Comparison of ENCODE assay signal across 1 cellular context in genomic region chr2:181004647-181005325, GRCh38.
TF ChIP-seq lines count a peak whose summit lies in the region.

No MANE protein-coding gene starts in this region.

TF ChIP-seq in K562, 482 proteins besides CTCF, POLR2A, EP300 and RAD21 (continued from another document):
- TF ChIP-seq, protein P1, sequence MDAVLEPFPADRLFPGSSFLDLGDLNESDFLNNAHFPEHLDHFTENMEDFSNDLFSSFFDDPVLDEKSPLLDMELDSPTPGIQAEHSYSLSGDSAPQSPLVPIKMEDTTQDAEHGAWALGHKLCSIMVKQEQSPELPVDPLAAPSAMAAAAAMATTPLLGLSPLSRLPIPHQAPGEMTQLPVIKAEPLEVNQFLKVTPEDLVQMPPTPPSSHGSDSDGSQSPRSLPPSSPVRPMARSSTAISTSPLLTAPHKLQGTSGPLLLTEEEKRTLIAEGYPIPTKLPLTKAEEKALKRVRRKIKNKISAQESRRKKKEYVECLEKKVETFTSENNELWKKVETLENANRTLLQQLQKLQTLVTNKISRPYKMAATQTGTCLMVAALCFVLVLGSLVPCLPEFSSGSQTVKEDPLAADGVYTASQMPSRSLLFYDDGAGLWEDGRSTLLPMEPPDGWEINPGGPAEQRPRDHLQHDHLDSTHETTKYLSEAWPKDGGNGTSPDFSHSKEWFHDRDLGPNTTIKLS (IDR thresholded peaks at IDR 0.05; ENCODE audit: borderline replicate concordance, low read depth) = no peak
- TF ChIP-seq MEIS2 (IDR thresholded peaks at IDR 0.05; ENCODE audit: partially characterized antibody) (peak; percentile 73), TEAD4 (IDR thresholded peaks at IDR 0.05; ENCODE audit: low read length) (peak; percentile 46; the same call in 1 of the 2 replicates), TEAD4 (CRISPR knock-in tag; IDR thresholded peaks at IDR 0.05; ENCODE audit: borderline replicate concordance) (no peak), RBM25 (IDR thresholded peaks at IDR 0.05; ENCODE audit: low read depth, low read length, severe bottlenecking) (no peak), TAL1 (IDR thresholded peaks at IDR 0.05) (peak; percentile 23; the same call in 1 of the 2 replicates), GTF2F1 (IDR thresholded peaks at IDR 0.05; ENCODE audit: low read depth, low read length) (no peak), CBFA2T3 (IDR thresholded peaks at IDR 0.05) (peak; percentile 67)
TF ChIP-seq in K562: peak in this region for 12.
